In genomic region chr5:129664336-129664937, GRCh38 we compare ENCODE assay signal across 9 cellular contexts.
DNase-seq lines count a peak whose midpoint lies in the region; ATAC-seq and TF ChIP-seq lines count a peak whose summit lies in the region.
"Had no signal": no experiment of that assay in that cellular context is flagged by ENCODE, and none has a peak within 500 bp of the region (broad histone marks: within the 10 kb centered on the region; RNA-seq: fewer than 3 reads in every experiment).

No MANE protein-coding gene starts in this region.

- H3K18ac ChIP-seq in IMR-90 (ENCODE audit: low read depth, low read length): no peak overlapping the region

- no peak overlapping the region for H3K4me2 ChIP-seq in IMR-90 (ENCODE audit: low read depth, low read length)

- H4K8ac ChIP-seq in IMR-90 (ENCODE audit: low read depth in 2 of 2, low read length in 2 of 2): no peak overlapping the region

- H3K36me3 Mint-ChIP-seq in activated CD8-positive, alpha-beta T cell treated with anti-CD3 and anti-CD28 coated beads, Interleukin-2, amount 10 ng/mL, durations not matched to agents 7 days and 5 days (ENCODE audit: low read depth): no peaks in the 10 kb centered on the region
- H3K36me3 Mint-ChIP-seq in glutamatergic neuron (ENCODE audit: unreplicated experiment): peaks cover 4% of the 10 kb centered on the region

- CTCF ChIA-PET in IMR-90 (lab: Yijun Ruan, JAX): interaction anchor here (0.7 to 1.6 kb wide), 8 partner anchors 11 to 108 kb away, joined by 3 to 9 read pairs (median 3); no protein-coding TSS in a partner anchor
- CTCF ChIA-PET in activated CD8-positive, alpha-beta T cell treated with anti-CD3 and anti-CD28 coated beads, Interleukin-2, amount 10 ng/mL, durations not matched to agents 7 days and 5 days (lab: Charles Lee): interaction anchor here (1.0 to 1.4 kb wide), 4 partner anchors 9 to 28 kb away, joined by 3 to 6 read pairs (median 4); no protein-coding TSS in a partner anchor

- H4K91ac ChIP-seq in IMR-90 (ENCODE audit: insufficient read depth, low read depth, low read length): no peak overlapping the region

- in situ Hi-C loops in IMR-90 (cut with MboI; ENCODE audit: low sequenced_read_pairs): no loop called here

- no CpG with 5 or more reads among the region's 3 CpGs for WGBS in IMR-90 (ENCODE audit: extremely low coverage in 2 of 2, insufficient read length in 1 of 2), 2 experiments

- H2BK15ac ChIP-seq in IMR-90 (ENCODE audit: low read depth, low read length): no peak overlapping the region

- no peak overlapping the region for H3K23ac ChIP-seq in IMR-90 (ENCODE audit: low read depth, low read length)

- no peak for TF ChIP-seq POLR2A in IMR-90 (IDR thresholded peaks at IDR 0.05; ENCODE audit: low read depth, low read length)

- no peaks in the 10 kb centered on the region for H3K36me3 ChIP-seq in IMR-90 (ENCODE audit: control insufficient read depth, insufficient read depth, low read length)

- H3K9me3 ChIP-seq in IMR-90 (ENCODE audit: control insufficient read depth, insufficient read depth, low read length): no peaks in the 10 kb centered on the region

- H3K4ac ChIP-seq in IMR-90 (ENCODE audit: low read depth, low read length): no peak overlapping the region

- H2AFZ ChIP-seq in IMR-90 (replicated peaks; ENCODE audit: low read length, poor library complexity): no peak overlapping the region

- dilution Hi-C loops in IMR-90 (cut with HindIII; ENCODE audit: low sequenced_read_pairs, unreplicated experiment): no loop called here

- no peak overlapping the region for H3K27ac Mint-ChIP-seq in activated CD8-positive, alpha-beta T cell treated with anti-CD3 and anti-CD28 coated beads, Interleukin-2, amount 10 ng/mL, durations not matched to agents 7 days and 5 days
- no peak overlapping the region for H3K27ac Mint-ChIP-seq in glutamatergic neuron (ENCODE audit: unreplicated experiment)

- no peaks in the 10 kb centered on the region for H3K4me1 Mint-ChIP-seq in activated CD8-positive, alpha-beta T cell treated with anti-CD3 and anti-CD28 coated beads, Interleukin-2, amount 10 ng/mL, durations not matched to agents 7 days and 5 days (ENCODE audit: low read depth)
- no peaks in the 10 kb centered on the region for H3K4me1 Mint-ChIP-seq in glutamatergic neuron (ENCODE audit: low read depth, unreplicated experiment)
- H3K4me1 Mint-ChIP-seq: central memory CD8-positive, alpha-beta T cell had no signal

- H3K14ac ChIP-seq in IMR-90 (replicated peaks; ENCODE audit: low read depth, low read length): no peak overlapping the region

- no peak overlapping the region for H2BK120ac ChIP-seq in IMR-90 (ENCODE audit: low read depth, low read length)

- no peaks in the 10 kb centered on the region for H3K9me1 ChIP-seq in IMR-90 (ENCODE audit: insufficient read depth, low read length)

- no peak overlapping the region for H2BK20ac ChIP-seq in IMR-90 (ENCODE audit: low read depth, low read length)

- H2AK5ac ChIP-seq in IMR-90 (ENCODE audit: low read depth, low read length): no peak overlapping the region

- intact Hi-C loops in IMR-90 (cut with micrococcal nuclease): loop anchor here (1.0 kb wide), 1 partner anchor 104 kb away; no protein-coding TSS in a partner anchor

- BruUV-seq in IMR-90 (replicated peaks; lab: Mats Ljungman, UMichigan): no TSS peak

- no peaks in the 10 kb centered on the region for H3K79me1 ChIP-seq in IMR-90 (ENCODE audit: low read depth in 1 of 2, low read length in 2 of 2)

- POLR2A ChIA-PET in IMR-90 (lab: Charles Lee; ENCODE audit: unreplicated experiment): no interaction called here
- POLR2A ChIA-PET in activated CD8-positive, alpha-beta T cell treated with anti-CD3 and anti-CD28 coated beads, Interleukin-2, amount 10 ng/mL, durations not matched to agents 7 days and 5 days (lab: Charles Lee): no interaction called here

- no peak overlapping the region for H4K5ac ChIP-seq in IMR-90 (ENCODE audit: low read depth, low read length)

- no peak overlapping the region for H3K56ac ChIP-seq in IMR-90 (ENCODE audit: extremely low read depth, insufficient read depth, low read length)

- H3K9ac ChIP-seq in IMR-90 (ENCODE audit: low read depth, low read length): no peak overlapping the region

- H3K4me3 Mint-ChIP-seq in activated CD8-positive, alpha-beta T cell treated with anti-CD3 and anti-CD28 coated beads, Interleukin-2, amount 10 ng/mL, durations not matched to agents 7 days and 5 days: no peak overlapping the region
- no peak overlapping the region for H3K4me3 Mint-ChIP-seq in glutamatergic neuron (ENCODE audit: unreplicated experiment)
- H3K4me3 Mint-ChIP-seq: central memory CD8-positive, alpha-beta T cell had no signal

- DNase-seq in NCI-H2171 treated with DMSO at 0.1 percent for 48 hours (lab: John Stamatoyannopoulos, UW) (peak; percentile 19), NCI-H2171 (lab: John Stamatoyannopoulos, UW) (no peak), IMR-90 (peak; percentile 35), glutamatergic neuron (peak; percentile 61), ureter (ENCODE audit: low spot score) (no peak)
- peak; percentile 48 for DNase-seq in activated CD8-positive, alpha-beta T cell treated with anti-CD3 and anti-CD28 coated beads, Interleukin-2, amount 10 ng/mL, durations not matched to agents 7 days and 5 days
- DNase-seq in stimulated activated CD4-positive, alpha-beta T cell treated with anti-CD3 and anti-CD28 coated beads, Interleukin-15, amount 100 ng/mL, for 24 hours: peak; percentile 66

- H2BK5ac ChIP-seq in IMR-90 (ENCODE audit: low read depth, low read length, poor library complexity, severe bottlenecking): no peak overlapping the region

- ATAC-seq in GM21423 (IDR thresholded peaks at IDR 0.05; ENCODE audit: unreplicated experiment) (peak; percentile 64), IMR-90 (ENCODE audit: low read depth) (no peak)
- ATAC-seq in activated CD8-positive, alpha-beta T cell treated with anti-CD3 and anti-CD28 coated beads, Interleukin-2, amount 10 ng/mL, durations not matched to agents 7 days and 5 days: no peak

- no peak overlapping the region for H3K4me3 ChIP-seq in IMR-90 (ENCODE audit: insufficient read depth, low read depth, low read length)

- H3K27me3 Mint-ChIP-seq in activated CD8-positive, alpha-beta T cell treated with anti-CD3 and anti-CD28 coated beads, Interleukin-2, amount 10 ng/mL, durations not matched to agents 7 days and 5 days (ENCODE audit: low read depth): no peaks in the 10 kb centered on the region
- peaks cover 1% of the 10 kb centered on the region for H3K27me3 Mint-ChIP-seq in glutamatergic neuron (ENCODE audit: unreplicated experiment)
- H3K27me3 Mint-ChIP-seq: central memory CD8-positive, alpha-beta T cell had no signal

- no peak overlapping the region for H3K27ac ChIP-seq in IMR-90 (ENCODE audit: insufficient read depth, low read length)

- H3K4me1 ChIP-seq in IMR-90 (ENCODE audit: control insufficient read depth, insufficient read depth, low read length): no peaks in the 10 kb centered on the region

- TF ChIP-seq CTCF in IMR-90 (conservative IDR thresholded peaks at IDR 0.05; ENCODE audit: low read depth, low read length) (peak; percentile 63), glutamatergic neuron (IDR thresholded peaks at IDR 0.05; ENCODE audit: partially characterized antibody, unreplicated experiment) (peak; percentile 93)

- no peaks in the 10 kb centered on the region for H3K9me3 Mint-ChIP-seq in activated CD8-positive, alpha-beta T cell treated with anti-CD3 and anti-CD28 coated beads, Interleukin-2, amount 10 ng/mL, durations not matched to agents 7 days and 5 days (ENCODE audit: insufficient read depth)
- no peaks in the 10 kb centered on the region for H3K9me3 Mint-ChIP-seq in glutamatergic neuron (ENCODE audit: unreplicated experiment)

- peak; percentile 42 for TF ChIP-seq RAD21 in IMR-90 (IDR thresholded peaks at IDR 0.05; ENCODE audit: low read length)

- no peaks in the 10 kb centered on the region for H4K20me1 ChIP-seq in IMR-90 (ENCODE audit: insufficient read depth, low read length)

- H3K27me3 ChIP-seq in IMR-90 (ENCODE audit: control insufficient read depth, insufficient read depth, low read length): no peaks in the 10 kb centered on the region

- H2AK9ac ChIP-seq in IMR-90 (replicated peaks; ENCODE audit: low read depth, low read length, poor library complexity): no peak overlapping the region

TF ChIP-seq in IMR-90, 13 proteins besides CTCF, POLR2A, EP300 and RAD21:
- TF ChIP-seq SMC3 (IDR thresholded peaks at IDR 0.05; ENCODE audit: low read depth, low read length) (peak; percentile 39), USF2 (IDR thresholded peaks at IDR 0.05; ENCODE audit: low read depth, low read length) (no peak)

Comparison
In these comparisons a context has a peak if more than half of its experiments do, and no peak if none do; other contexts are left out.
1. DNase-seq: peak in NCI-H2171 treated with DMSO at 0.1 percent for 48 hours (single experiment), IMR-90 (single experiment), activated CD8-positive, alpha-beta T cell treated with anti-CD3 and anti-CD28 coated beads, Interleukin-2, amount 10 ng/mL, durations not matched to agents 7 days and 5 days (single experiment), glutamatergic neuron (single experiment) and stimulated activated CD4-positive, alpha-beta T cell treated with anti-CD3 and anti-CD28 coated beads, Interleukin-15, amount 100 ng/mL, for 24 hours (single experiment); none in NCI-H2171 (single experiment) and ureter (single experiment).